Comparison of ENCODE assay signal across 1 cellular context in genomic region chr6:88963139-88964090, GRCh38.
TF ChIP-seq lines count a peak whose summit lies in the region.

RNGTT (minus strand) TSS chr6:88963618; CDS start chr6:88963409, 209 bp downstream.

TF ChIP-seq in HEK293, 187 proteins besides CTCF, POLR2A, EP300 and RAD21 (continued from another document and continues in another):
- TF ChIP-seq, protein P1, sequence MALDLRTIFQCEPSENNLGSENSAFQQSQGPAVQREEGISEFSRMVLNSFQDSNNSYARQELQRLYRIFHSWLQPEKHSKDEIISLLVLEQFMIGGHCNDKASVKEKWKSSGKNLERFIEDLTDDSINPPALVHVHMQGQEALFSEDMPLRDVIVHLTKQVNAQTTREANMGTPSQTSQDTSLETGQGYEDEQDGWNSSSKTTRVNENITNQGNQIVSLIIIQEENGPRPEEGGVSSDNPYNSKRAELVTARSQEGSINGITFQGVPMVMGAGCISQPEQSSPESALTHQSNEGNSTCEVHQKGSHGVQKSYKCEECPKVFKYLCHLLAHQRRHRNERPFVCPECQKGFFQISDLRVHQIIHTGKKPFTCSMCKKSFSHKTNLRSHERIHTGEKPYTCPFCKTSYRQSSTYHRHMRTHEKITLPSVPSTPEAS (tag by site-specific recombination; IDR thresholded peaks at IDR 0.05), result no peak
- TF ChIP-seq PBX3 (CRISPR knock-in tag; IDR thresholded peaks at IDR 0.05), result no peak
- TF ChIP-seq, protein P2, sequence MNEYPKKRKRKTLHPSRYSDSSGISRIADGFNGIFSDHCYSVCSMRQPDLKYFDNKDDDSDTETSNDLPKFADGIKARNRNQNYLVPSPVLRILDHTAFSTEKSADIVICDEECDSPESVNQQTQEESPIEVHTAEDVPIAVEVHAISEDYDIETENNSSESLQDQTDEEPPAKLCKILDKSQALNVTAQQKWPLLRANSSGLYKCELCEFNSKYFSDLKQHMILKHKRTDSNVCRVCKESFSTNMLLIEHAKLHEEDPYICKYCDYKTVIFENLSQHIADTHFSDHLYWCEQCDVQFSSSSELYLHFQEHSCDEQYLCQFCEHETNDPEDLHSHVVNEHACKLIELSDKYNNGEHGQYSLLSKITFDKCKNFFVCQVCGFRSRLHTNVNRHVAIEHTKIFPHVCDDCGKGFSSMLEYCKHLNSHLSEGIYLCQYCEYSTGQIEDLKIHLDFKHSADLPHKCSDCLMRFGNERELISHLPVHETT (tag by site-specific recombination; IDR thresholded peaks at IDR 0.05), result 0 out of 2 replicates have a peak, but pooled peaks have one; percentile 57
- no peak for TF ChIP-seq ZNF701 (tag by site-specific recombination; IDR thresholded peaks at IDR 0.05)
- no peak for TF ChIP-seq ZNF157 (tag by site-specific recombination; IDR thresholded peaks at IDR 0.05)
- TF ChIP-seq ZNF138 (tag by site-specific recombination; IDR thresholded peaks at IDR 0.05; ENCODE audit: borderline replicate concordance), result no peak
- TF ChIP-seq ZBTB10 (tag by site-specific recombination; IDR thresholded peaks at IDR 0.05), result peak; percentile 55; the same call in 1 of the 2 replicates
- no peak for TF ChIP-seq OSR2 (tag by site-specific recombination; IDR thresholded peaks at IDR 0.05)
- TF ChIP-seq, protein P3, sequence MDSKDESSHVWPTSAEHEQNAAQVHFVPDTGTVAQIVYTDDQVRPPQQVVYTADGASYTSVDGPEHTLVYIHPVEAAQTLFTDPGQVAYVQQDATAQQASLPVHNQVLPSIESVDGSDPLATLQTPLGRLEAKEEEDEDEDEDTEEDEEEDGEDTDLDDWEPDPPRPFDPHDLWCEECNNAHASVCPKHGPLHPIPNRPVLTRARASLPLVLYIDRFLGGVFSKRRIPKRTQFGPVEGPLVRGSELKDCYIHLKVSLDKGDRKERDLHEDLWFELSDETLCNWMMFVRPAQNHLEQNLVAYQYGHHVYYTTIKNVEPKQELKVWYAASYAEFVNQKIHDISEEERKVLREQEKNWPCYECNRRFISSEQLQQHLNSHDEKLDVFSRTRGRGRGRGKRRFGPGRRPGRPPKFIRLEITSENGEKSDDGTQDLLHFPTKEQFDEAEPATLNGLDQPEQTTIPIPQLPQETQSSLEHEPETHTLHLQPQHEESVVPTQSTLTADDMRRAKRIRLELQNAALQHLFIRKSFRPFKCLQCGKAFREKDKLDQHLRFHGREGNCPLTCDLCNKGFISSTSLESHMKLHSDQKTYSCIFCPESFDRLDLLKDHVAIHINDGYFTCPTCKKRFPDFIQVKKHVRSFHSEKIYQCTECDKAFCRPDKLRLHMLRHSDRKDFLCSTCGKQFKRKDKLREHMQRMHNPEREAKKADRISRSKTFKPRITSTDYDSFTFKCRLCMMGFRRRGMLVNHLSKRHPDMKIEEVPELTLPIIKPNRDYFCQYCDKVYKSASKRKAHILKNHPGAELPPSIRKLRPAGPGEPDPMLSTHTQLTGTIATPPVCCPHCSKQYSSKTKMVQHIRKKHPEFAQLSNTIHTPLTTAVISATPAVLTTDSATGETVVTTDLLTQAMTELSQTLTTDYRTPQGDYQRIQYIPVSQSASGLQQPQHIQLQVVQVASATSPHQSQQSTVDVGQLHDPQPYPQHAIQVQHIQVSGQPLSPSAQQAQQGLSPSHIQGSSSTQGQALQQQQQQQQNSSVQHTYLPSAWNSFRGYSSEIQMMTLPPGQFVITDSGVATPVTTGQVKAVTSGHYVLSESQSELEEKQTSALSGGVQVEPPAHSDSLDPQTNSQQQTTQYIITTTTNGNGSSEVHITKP (tag by site-specific recombination; IDR thresholded peaks at IDR 0.05), result peak; percentile 61; the same call in 1 of the 2 replicates
- no peak for TF ChIP-seq ZBTB7A (tag by site-specific recombination; IDR thresholded peaks at IDR 0.05; ENCODE audit: low read depth)
- TF ChIP-seq ZNF488 (tag by site-specific recombination; IDR thresholded peaks at IDR 0.05), result no peak
- TF ChIP-seq SP7 (tag by site-specific recombination; IDR thresholded peaks at IDR 0.05), result peak; percentile 61; the same call in 1 of the 2 replicates
- peak; percentile 59 for TF ChIP-seq ZBTB26 (tag by site-specific recombination; optimal IDR thresholded peaks at IDR 0.05)
- TF ChIP-seq KLF1 (tag by site-specific recombination; IDR thresholded peaks at IDR 0.05), result peak; percentile 82
- peak; percentile 85 for TF ChIP-seq ZBTB17 (tag by site-specific recombination; IDR thresholded peaks at IDR 0.05)
- TF ChIP-seq ZNF354C (tag by site-specific recombination; IDR thresholded peaks at IDR 0.05; ENCODE audit: borderline replicate concordance, low read depth), result no peak
- TF ChIP-seq PRDM1 (tag by site-specific recombination; IDR thresholded peaks at IDR 0.05), result peak; percentile 55; the same call in 1 of the 2 replicates
- no peak for TF ChIP-seq ZNF311 (tag by site-specific recombination; IDR thresholded peaks at IDR 0.05; ENCODE audit: borderline replicate concordance)
- TF ChIP-seq ZNF19 (tag by site-specific recombination; IDR thresholded peaks at IDR 0.05; ENCODE audit: low read depth), result no peak
- TF ChIP-seq, protein P4, sequence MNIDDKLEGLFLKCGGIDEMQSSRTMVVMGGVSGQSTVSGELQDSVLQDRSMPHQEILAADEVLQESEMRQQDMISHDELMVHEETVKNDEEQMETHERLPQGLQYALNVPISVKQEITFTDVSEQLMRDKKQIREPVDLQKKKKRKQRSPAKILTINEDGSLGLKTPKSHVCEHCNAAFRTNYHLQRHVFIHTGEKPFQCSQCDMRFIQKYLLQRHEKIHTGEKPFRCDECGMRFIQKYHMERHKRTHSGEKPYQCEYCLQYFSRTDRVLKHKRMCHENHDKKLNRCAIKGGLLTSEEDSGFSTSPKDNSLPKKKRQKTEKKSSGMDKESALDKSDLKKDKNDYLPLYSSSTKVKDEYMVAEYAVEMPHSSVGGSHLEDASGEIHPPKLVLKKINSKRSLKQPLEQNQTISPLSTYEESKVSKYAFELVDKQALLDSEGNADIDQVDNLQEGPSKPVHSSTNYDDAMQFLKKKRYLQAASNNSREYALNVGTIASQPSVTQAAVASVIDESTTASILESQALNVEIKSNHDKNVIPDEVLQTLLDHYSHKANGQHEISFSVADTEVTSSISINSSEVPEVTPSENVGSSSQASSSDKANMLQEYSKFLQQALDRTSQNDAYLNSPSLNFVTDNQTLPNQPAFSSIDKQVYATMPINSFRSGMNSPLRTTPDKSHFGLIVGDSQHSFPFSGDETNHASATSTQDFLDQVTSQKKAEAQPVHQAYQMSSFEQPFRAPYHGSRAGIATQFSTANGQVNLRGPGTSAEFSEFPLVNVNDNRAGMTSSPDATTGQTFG (tag by site-specific recombination; IDR thresholded peaks at IDR 0.05; ENCODE audit: borderline replicate concordance), result no peak
- no peak for TF ChIP-seq ZNF621 (tag by site-specific recombination; IDR thresholded peaks at IDR 0.05)
- TF ChIP-seq ZNF777 (tag by site-specific recombination; IDR thresholded peaks at IDR 0.05; ENCODE audit: borderline replicate concordance), result no peak
- peak; percentile 37 for TF ChIP-seq ZNF660 (tag by site-specific recombination; IDR thresholded peaks at IDR 0.05)
- TF ChIP-seq ZNF24 (tag by site-specific recombination; IDR thresholded peaks at IDR 0.05), result 0 out of 2 replicates have a peak, but pooled peaks have one; percentile 36
- TF ChIP-seq ZFP3 (tag by site-specific recombination; IDR thresholded peaks at IDR 0.05; ENCODE audit: low read depth), result no peak
- TF ChIP-seq SP3 (tag by site-specific recombination; IDR thresholded peaks at IDR 0.05), result peak; percentile 97
- TF ChIP-seq SETDB1 (IDR thresholded peaks at IDR 0.05; ENCODE audit: insufficient read length, low read length), result no peak
- TF ChIP-seq, protein P5, sequence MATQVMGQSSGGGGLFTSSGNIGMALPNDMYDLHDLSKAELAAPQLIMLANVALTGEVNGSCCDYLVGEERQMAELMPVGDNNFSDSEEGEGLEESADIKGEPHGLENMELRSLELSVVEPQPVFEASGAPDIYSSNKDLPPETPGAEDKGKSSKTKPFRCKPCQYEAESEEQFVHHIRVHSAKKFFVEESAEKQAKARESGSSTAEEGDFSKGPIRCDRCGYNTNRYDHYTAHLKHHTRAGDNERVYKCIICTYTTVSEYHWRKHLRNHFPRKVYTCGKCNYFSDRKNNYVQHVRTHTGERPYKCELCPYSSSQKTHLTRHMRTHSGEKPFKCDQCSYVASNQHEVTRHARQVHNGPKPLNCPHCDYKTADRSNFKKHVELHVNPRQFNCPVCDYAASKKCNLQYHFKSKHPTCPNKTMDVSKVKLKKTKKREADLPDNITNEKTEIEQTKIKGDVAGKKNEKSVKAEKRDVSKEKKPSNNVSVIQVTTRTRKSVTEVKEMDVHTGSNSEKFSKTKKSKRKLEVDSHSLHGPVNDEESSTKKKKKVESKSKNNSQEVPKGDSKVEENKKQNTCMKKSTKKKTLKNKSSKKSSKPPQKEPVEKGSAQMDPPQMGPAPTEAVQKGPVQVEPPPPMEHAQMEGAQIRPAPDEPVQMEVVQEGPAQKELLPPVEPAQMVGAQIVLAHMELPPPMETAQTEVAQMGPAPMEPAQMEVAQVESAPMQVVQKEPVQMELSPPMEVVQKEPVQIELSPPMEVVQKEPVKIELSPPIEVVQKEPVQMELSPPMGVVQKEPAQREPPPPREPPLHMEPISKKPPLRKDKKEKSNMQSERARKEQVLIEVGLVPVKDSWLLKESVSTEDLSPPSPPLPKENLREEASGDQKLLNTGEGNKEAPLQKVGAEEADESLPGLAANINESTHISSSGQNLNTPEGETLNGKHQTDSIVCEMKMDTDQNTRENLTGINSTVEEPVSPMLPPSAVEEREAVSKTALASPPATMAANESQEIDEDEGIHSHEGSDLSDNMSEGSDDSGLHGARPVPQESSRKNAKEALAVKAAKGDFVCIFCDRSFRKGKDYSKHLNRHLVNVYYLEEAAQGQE (tag by site-specific recombination; IDR thresholded peaks at IDR 0.05), result 0 out of 2 replicates have a peak, but pooled peaks have one; percentile 27
- TF ChIP-seq ZNF610 (tag by site-specific recombination; IDR thresholded peaks at IDR 0.05; ENCODE audit: borderline replicate concordance), result peak; percentile 35; the same call in 1 of the 2 replicates
- TF ChIP-seq KLF8 (tag by site-specific recombination; IDR thresholded peaks at IDR 0.05), result peak; percentile 98
- TF ChIP-seq, protein P6, sequence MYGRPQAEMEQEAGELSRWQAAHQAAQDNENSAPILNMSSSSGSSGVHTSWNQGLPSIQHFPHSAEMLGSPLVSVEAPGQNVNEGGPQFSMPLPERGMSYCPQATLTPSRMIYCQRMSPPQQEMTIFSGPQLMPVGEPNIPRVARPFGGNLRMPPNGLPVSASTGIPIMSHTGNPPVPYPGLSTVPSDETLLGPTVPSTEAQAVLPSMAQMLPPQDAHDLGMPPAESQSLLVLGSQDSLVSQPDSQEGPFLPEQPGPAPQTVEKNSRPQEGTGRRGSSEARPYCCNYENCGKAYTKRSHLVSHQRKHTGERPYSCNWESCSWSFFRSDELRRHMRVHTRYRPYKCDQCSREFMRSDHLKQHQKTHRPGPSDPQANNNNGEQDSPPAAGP (tag by site-specific recombination; IDR thresholded peaks at IDR 0.05), result no peak
- TF ChIP-seq TRIM28 (IDR thresholded peaks at IDR 0.05; ENCODE audit: borderline replicate concordance, low read length), result no peak
- TF ChIP-seq, protein P7, sequence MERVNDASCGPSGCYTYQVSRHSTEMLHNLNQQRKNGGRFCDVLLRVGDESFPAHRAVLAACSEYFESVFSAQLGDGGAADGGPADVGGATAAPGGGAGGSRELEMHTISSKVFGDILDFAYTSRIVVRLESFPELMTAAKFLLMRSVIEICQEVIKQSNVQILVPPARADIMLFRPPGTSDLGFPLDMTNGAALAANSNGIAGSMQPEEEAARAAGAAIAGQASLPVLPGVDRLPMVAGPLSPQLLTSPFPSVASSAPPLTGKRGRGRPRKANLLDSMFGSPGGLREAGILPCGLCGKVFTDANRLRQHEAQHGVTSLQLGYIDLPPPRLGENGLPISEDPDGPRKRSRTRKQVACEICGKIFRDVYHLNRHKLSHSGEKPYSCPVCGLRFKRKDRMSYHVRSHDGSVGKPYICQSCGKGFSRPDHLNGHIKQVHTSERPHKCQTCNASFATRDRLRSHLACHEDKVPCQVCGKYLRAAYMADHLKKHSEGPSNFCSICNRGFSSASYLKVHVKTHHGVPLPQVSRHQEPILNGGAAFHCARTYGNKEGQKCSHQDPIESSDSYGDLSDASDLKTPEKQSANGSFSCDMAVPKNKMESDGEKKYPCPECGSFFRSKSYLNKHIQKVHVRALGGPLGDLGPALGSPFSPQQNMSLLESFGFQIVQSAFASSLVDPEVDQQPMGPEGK (tag by site-specific recombination; IDR thresholded peaks at IDR 0.05), result peak; percentile 66; the same call in 1 of the 2 replicates
